ENCODE assay signal across 17 cellular contexts in genomic region chr4:71254451-71255012, GRCh38.
DNase-seq lines count a peak whose midpoint lies in the region; ATAC-seq, FAIRE-seq and TF ChIP-seq lines count a peak whose summit lies in the region.
"Had no signal": no experiment of that assay in that cellular context is flagged by ENCODE, and none has a peak within 500 bp of the region (broad histone marks: within the 10 kb centered on the region; RNA-seq: fewer than 3 reads in every experiment).

No MANE protein-coding gene starts in this region.

- no peaks in the 10 kb centered on the region for H3K79me2 ChIP-seq in HepG2 (ENCODE audit: insufficient read depth, low read length)

- FAIRE-seq in HepG2 (lab: Jason Lieb, UNC) = no peak
- FAIRE-seq: bronchial epithelial cell, keratinocyte had no signal

- CTCF ChIA-PET in HepG2 (lab: Yijun Ruan, JAX; ENCODE audit: low intra/inter-chr PET ratio, low total read pairs) = no interaction called here

- peak; percentile 12 for DNase-seq in RPMI8226
- DNase-seq in HepG2 (ENCODE audit: low spot score) = no peak
- DNase-seq in NOMO-1 (lab: John Stamatoyannopoulos, UW; ENCODE audit: unreplicated experiment in 2 of 2) = no peak
- no peak for DNase-seq in ecto neural progenitor cell (ENCODE audit: low spot score)
- DNase-seq in middle frontal gyrus (ENCODE audit: extremely low spot score, low spot score) = no peak
- no peak for DNase-seq in stimulated activated naive CD8-positive, alpha-beta T cell treated with anti-CD3 and anti-CD28 coated beads, Interleukin-15, amount 100 ng/mL, for 72 hours
- DNase-seq: activated CD4-positive, CD25-positive, alpha-beta regulatory T cell; activated naive CD4-positive, alpha-beta T cell treated with anti-CD3 and anti-CD28 coated beads, Interleukin-2, amount 50 U/mL, for 16 hours; DMS79 treated with DMSO at 0.1 percent for 48 hours; endodermal cell; psoas muscle; trophoblast cell had no signal

- in situ Hi-C loops in HepG2 (cut with HindIII; ENCODE audit: extremely low pct_ligation_motif_present, low pct_unique_long_range_greater_than_20kb) = no loop called here

- H3K4me2 ChIP-seq in HepG2 (ENCODE audit: low read depth, low read length) = no peak overlapping the region

- H3K4me3 Mint-ChIP-seq in stimulated activated naive CD8-positive, alpha-beta T cell treated with anti-CD3 and anti-CD28 coated beads, Interleukin-15, amount 100 ng/mL, for 72 hours = no peak overlapping the region
- H3K4me3 Mint-ChIP-seq: B cell, endodermal cell had no signal

- BruUV-seq in HepG2 (replicated peaks; lab: Mats Ljungman, UMichigan) = no TSS peak

- H3K4me3 ChIP-seq in HepG2 (replicated peaks in 1 of 3; ENCODE audit: insufficient read depth in 1 of 3, low read depth in 2 of 3, low read length in 3 of 3) = no peak overlapping the region
- H3K4me3 ChIP-seq: psoas muscle had no signal

- H3K9ac ChIP-seq in HepG2 (ENCODE audit: insufficient read depth, low read depth, low read length) = no peak overlapping the region

- H4K20me1 ChIP-seq in HepG2 (ENCODE audit: insufficient read depth, low read length) = no peaks in the 10 kb centered on the region

- H3K27me3 Mint-ChIP-seq in stimulated activated naive CD8-positive, alpha-beta T cell treated with anti-CD3 and anti-CD28 coated beads, Interleukin-15, amount 100 ng/mL, for 72 hours = no peaks in the 10 kb centered on the region

- POLR2A ChIA-PET in HepG2 (lab: Yijun Ruan, JAX) = no interaction called here

- intact Hi-C loops in HepG2 (cut with micrococcal nuclease; ENCODE audit: unreplicated experiment) = no loop called here

- TF ChIP-seq EP300 in HepG2 (IDR thresholded peaks at IDR 0.05; ENCODE audit: low read depth in 2 of 2, low read length in 2 of 2) (no peak), HepG2 (CRISPR knock-in tag; IDR thresholded peaks at IDR 0.05; ENCODE audit: borderline replicate concordance) (no peak)

- H3K4me1 ChIP-seq in HepG2 (ENCODE audit: insufficient read depth, low read length) = no peaks in the 10 kb centered on the region

- no peaks in the 10 kb centered on the region for H3K9me3 Mint-ChIP-seq in stimulated activated naive CD8-positive, alpha-beta T cell treated with anti-CD3 and anti-CD28 coated beads, Interleukin-15, amount 100 ng/mL, for 72 hours
- H3K9me3 Mint-ChIP-seq: endodermal cell had no signal

- no peak for TF ChIP-seq RAD21 in HepG2 (CRISPR knock-in tag; IDR thresholded peaks at IDR 0.05)

- H3K27me3 ChIP-seq in HepG2 (ENCODE audit: control insufficient read depth in 1 of 2, insufficient read depth in 2 of 2, low read length in 2 of 2) = no peaks in the 10 kb centered on the region

- H3K36me3 ChIP-seq in HepG2 (replicated peaks in 1 of 2; ENCODE audit: control insufficient read depth in 1 of 2, insufficient read depth in 2 of 2, low read length in 2 of 2) = no peaks in the 10 kb centered on the region

- TF ChIP-seq POLR2A in HepG2 (IDR thresholded peaks at IDR 0.05; ENCODE audit: insufficient read depth in 1 of 2, low read depth in 2 of 2, low read length in 2 of 2) = no peak

- no peak for TF ChIP-seq CTCF in HepG2 (CRISPR knock-in tag; IDR thresholded peaks at IDR 0.05)

- no peak overlapping the region for H2AFZ ChIP-seq in HepG2 (ENCODE audit: low read length)

- 27% methylated on average over 2 of the region's 2 CpGs for WGBS in HepG2 (ENCODE audit: low lambda C conversion rate)

- H3K9me3 ChIP-seq in HepG2 (ENCODE audit: low read length) = no peaks in the 10 kb centered on the region
- H3K9me3 ChIP-seq: psoas muscle had no signal

- H3K4me1 Mint-ChIP-seq in stimulated activated naive CD8-positive, alpha-beta T cell treated with anti-CD3 and anti-CD28 coated beads, Interleukin-15, amount 100 ng/mL, for 72 hours = no peaks in the 10 kb centered on the region
- H3K4me1 Mint-ChIP-seq: endodermal cell had no signal

- H3K27ac Mint-ChIP-seq in stimulated activated naive CD8-positive, alpha-beta T cell treated with anti-CD3 and anti-CD28 coated beads, Interleukin-15, amount 100 ng/mL, for 72 hours = no peak overlapping the region
- H3K27ac Mint-ChIP-seq: B cell, endodermal cell had no signal

- ATAC-seq in GM18511 (IDR thresholded peaks at IDR 0.05; ENCODE audit: unreplicated experiment) (peak; percentile 49), HG02588 (IDR thresholded peaks at IDR 0.05; ENCODE audit: unreplicated experiment) (peak; percentile 64), HepG2 (no peak)
- ATAC-seq in stimulated activated naive CD8-positive, alpha-beta T cell treated with anti-CD3 and anti-CD28 coated beads, Interleukin-15, amount 100 ng/mL, for 72 hours = no peak

- no peak overlapping the region for H3K27ac ChIP-seq in HepG2 (ENCODE audit: extremely low read length, insufficient read depth, low read length)
- H3K27ac ChIP-seq: psoas muscle had no signal

TF ChIP-seq in HepG2, 621 proteins besides CTCF, POLR2A, EP300 and RAD21:
- no peak for TF ChIP-seq POLR2AphosphoS5 (IDR thresholded peaks at IDR 0.05; ENCODE audit: low read depth, low read length)
- peak; percentile 66 to 84 for TF ChIP-seq MAFK (conservative IDR thresholded peaks at IDR 0.05 in 1 of 2, IDR thresholded peaks at IDR 0.05 in 1 of 2; ENCODE audit: low read length in 2 of 2)
- TF ChIP-seq SNAPC2 (CRISPR knock-in tag; IDR thresholded peaks at IDR 0.05) = no peak
- no peak for TF ChIP-seq ZNF362 (CRISPR knock-in tag; IDR thresholded peaks at IDR 0.05; ENCODE audit: borderline replicate concordance)
- peak; percentile 68 for TF ChIP-seq MAFF (IDR thresholded peaks at IDR 0.05; ENCODE audit: low read depth, low read length)
- no peak for TF ChIP-seq HMG20B (CRISPR knock-in tag; conservative IDR thresholded peaks at IDR 0.05)
- TF ChIP-seq HOXA3 (CRISPR knock-in tag; IDR thresholded peaks at IDR 0.05) = no peak
- TF ChIP-seq, protein P1, sequence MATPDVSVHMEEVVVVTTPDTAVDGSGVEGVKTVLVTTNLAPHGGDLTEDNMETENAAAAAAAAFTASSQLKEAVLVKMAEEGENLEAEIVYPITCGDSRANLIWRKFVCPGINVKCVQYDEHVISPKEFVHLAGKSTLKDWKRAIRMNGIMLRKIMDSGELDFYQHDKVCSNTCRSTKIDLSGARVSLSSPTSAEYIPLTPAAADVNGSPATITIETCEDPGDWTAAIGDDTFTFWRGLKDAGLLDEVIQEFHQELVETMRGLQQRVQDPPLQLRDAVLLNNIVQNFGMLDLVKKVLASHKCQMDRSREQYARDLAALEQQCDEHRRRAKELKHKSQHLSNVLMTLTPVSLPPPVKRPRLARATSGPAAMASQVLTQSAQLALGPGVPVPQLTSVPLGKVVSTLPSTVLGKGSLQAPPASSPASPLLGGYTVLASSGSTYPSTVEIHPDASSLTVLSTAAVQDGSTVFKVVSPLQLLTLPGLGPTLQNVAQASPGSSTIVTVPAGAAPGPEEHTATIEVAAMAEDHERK (CRISPR knock-in tag; IDR thresholded peaks at IDR 0.05; ENCODE audit: low read depth) = no peak
- TF ChIP-seq HDAC6 (IDR thresholded peaks at IDR 0.05; ENCODE audit: low read depth, low read length) = no peak
- TF ChIP-seq CBFB (CRISPR knock-in tag; IDR thresholded peaks at IDR 0.05) = no peak

Comparison
In these comparisons a context has a peak if more than half of its experiments do, and no peak if none do; other contexts are left out.
1. ATAC-seq: peak in GM18511 (single experiment) and HG02588 (single experiment); none in HepG2 (single experiment) and stimulated activated naive CD8-positive, alpha-beta T cell treated with anti-CD3 and anti-CD28 coated beads, Interleukin-15, amount 100 ng/mL, for 72 hours (single experiment).